Comparison of ENCODE assay signal across 8 cellular contexts in the genomic region with DNA sequence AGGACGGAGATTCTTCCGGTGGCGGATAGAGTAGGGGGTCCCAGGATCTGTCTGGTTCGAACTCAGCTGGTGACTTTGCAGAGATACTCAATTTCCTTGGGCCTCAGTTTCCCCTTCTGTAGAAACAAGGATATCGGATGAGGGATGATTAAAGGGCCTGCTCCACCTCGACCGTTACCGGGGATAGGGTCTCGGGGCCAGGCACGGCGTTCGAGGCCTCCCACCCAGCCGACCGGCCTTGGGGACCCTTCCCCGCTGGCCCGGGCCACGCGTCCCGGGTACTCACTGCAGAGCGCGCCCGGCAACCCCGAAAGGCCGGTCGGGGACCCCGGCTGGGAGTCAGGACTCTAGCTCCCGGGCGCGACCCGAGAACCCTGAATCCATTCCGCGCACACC. TPM values are rescaled to one million over a fixed set of nuclear protein-coding genes. Genes with fewer than 3 reads are reported as not detected.
DNase-seq lines count a peak whose midpoint lies in the region.

No MANE protein-coding gene starts in this region.

- DNase-seq in activated CD4-positive, alpha-beta T cell treated with anti-CD3 and anti-CD28 coated beads, Interleukin-2, amount 10 ng/mL, durations not matched to agents 7 days and 5 days, result no peak
- no peak for DNase-seq in activated CD4-positive, alpha-beta T cell treated with anti-CD3 and anti-CD28 coated beads for 48 hours
- no peak for DNase-seq in activated T-helper 1 cell treated with anti-CD3 and anti-CD28 coated beads, Interleukin-12 subunit alpha, Interleukin-12 subunit beta, Interleukin-2, Interleukin-4 antibody, amounts not matched to agents 30 ng/mL and 10 ng/mL and 1 ng/mL, durations not matched to agents 14 hours and 24 hours and 36 hours (ENCODE audit: low spot score)
- no peak for DNase-seq in immature natural killer cell
- no peak for DNase-seq in glomerular visceral epithelial cell (ENCODE audit: extremely low spot score)
- no peak for DNase-seq in GM19240 (ENCODE audit: insufficient read length, low spot score)
- DNase-seq in GDM1 (lab: John Stamatoyannopoulos, UW), result no peak

- H3K4me1 ChIP-seq in thymus (ENCODE audit: control insufficient read depth, insufficient read depth, low read length), result peaks cover 28% of the 10 kb centered on the region

- CTCF ChIA-PET in activated CD4-positive, alpha-beta T cell treated with anti-CD3 and anti-CD28 coated beads, Interleukin-2, amount 10 ng/mL, durations not matched to agents 7 days and 5 days (lab: Charles Lee), result interaction anchor here (0.6 to 0.8 kb wide), 2 partner anchors 17 to 1623 kb away, joined by 3 to 4 read pairs; no protein-coding TSS in a partner anchor

- H3K36me3 Mint-ChIP-seq in activated CD4-positive, alpha-beta T cell treated with anti-CD3 and anti-CD28 coated beads, Interleukin-2, amount 10 ng/mL, durations not matched to agents 7 days and 5 days (ENCODE audit: low read depth), result peaks cover 44% of the 10 kb centered on the region
- peaks cover 43% of the 10 kb centered on the region for H3K36me3 Mint-ChIP-seq in activated T-helper 1 cell treated with anti-CD3 and anti-CD28 coated beads, Interleukin-12 subunit alpha, Interleukin-12 subunit beta, Interleukin-2, Interleukin-4 antibody, amounts not matched to agents 30 ng/mL and 10 ng/mL and 1 ng/mL, durations not matched to agents 14 hours and 24 hours and 36 hours (ENCODE audit: low read depth)
- H3K36me3 Mint-ChIP-seq in immature natural killer cell, result peaks cover 0 to 14% (median 5%) of the 10 kb centered on the region in 3 donors

- peaks cover 12% of the 10 kb centered on the region for H3K36me3 ChIP-seq in thymus (ENCODE audit: control insufficient read depth, insufficient read depth)

- no peaks in the 10 kb centered on the region for H3K9me3 ChIP-seq in thymus (ENCODE audit: control insufficient read depth)

- H3K27me3 Mint-ChIP-seq in activated CD4-positive, alpha-beta T cell treated with anti-CD3 and anti-CD28 coated beads, Interleukin-2, amount 10 ng/mL, durations not matched to agents 7 days and 5 days, result no peaks in the 10 kb centered on the region
- no peaks in the 10 kb centered on the region for H3K27me3 Mint-ChIP-seq in activated T-helper 1 cell treated with anti-CD3 and anti-CD28 coated beads, Interleukin-12 subunit alpha, Interleukin-12 subunit beta, Interleukin-2, Interleukin-4 antibody, amounts not matched to agents 30 ng/mL and 10 ng/mL and 1 ng/mL, durations not matched to agents 14 hours and 24 hours and 36 hours (ENCODE audit: insufficient read depth)
- H3K27me3 Mint-ChIP-seq in immature natural killer cell (ENCODE audit: low read depth in 3 of 3), result peaks cover 9% of the 10 kb centered on the region in 3 donors

- peak overlapping the region; percentile 98 for H3K27ac ChIP-seq in thymus (ENCODE audit: low read depth)

- intact Hi-C loops in activated T-helper 1 cell treated with anti-CD3 and anti-CD28 coated beads, Interleukin-12 subunit alpha, Interleukin-12 subunit beta, Interleukin-2, Interleukin-4 antibody, amounts not matched to agents 30 ng/mL and 10 ng/mL and 1 ng/mL, durations not matched to agents 14 hours and 24 hours and 36 hours (cut with micrococcal nuclease), result loop anchor here (2.0 to 10.0 kb wide), 2 partner anchors 361 to 383 kb away; a partner anchor contains a TSS

- peaks cover 34% of the 10 kb centered on the region for H3K4me1 Mint-ChIP-seq in activated CD4-positive, alpha-beta T cell treated with anti-CD3 and anti-CD28 coated beads, Interleukin-2, amount 10 ng/mL, durations not matched to agents 7 days and 5 days
- peaks cover 45% of the 10 kb centered on the region for H3K4me1 Mint-ChIP-seq in activated T-helper 1 cell treated with anti-CD3 and anti-CD28 coated beads, Interleukin-12 subunit alpha, Interleukin-12 subunit beta, Interleukin-2, Interleukin-4 antibody, amounts not matched to agents 30 ng/mL and 10 ng/mL and 1 ng/mL, durations not matched to agents 14 hours and 24 hours and 36 hours (ENCODE audit: low read depth)
- H3K4me1 Mint-ChIP-seq in immature natural killer cell, result peaks cover 55 to 56% of the 10 kb centered on the region in 2 donors

- H3K27ac Mint-ChIP-seq in activated CD4-positive, alpha-beta T cell treated with anti-CD3 and anti-CD28 coated beads, Interleukin-2, amount 10 ng/mL, durations not matched to agents 7 days and 5 days, result peak overlapping the region; percentile 100
- H3K27ac Mint-ChIP-seq in activated T-helper 1 cell treated with anti-CD3 and anti-CD28 coated beads, Interleukin-12 subunit alpha, Interleukin-12 subunit beta, Interleukin-2, Interleukin-4 antibody, amounts not matched to agents 30 ng/mL and 10 ng/mL and 1 ng/mL, durations not matched to agents 14 hours and 24 hours and 36 hours, result peak overlapping the region; percentile 99
- H3K27ac Mint-ChIP-seq in immature natural killer cell, result peak overlapping the region; percentile 39 to 99 (median 96)

- POLR2A ChIA-PET in activated CD4-positive, alpha-beta T cell treated with anti-CD3 and anti-CD28 coated beads, Interleukin-2, amount 10 ng/mL, durations not matched to agents 7 days and 5 days (lab: Charles Lee), result no interaction called here

- under 1% methylated on average over 32 of the region's 32 CpGs for WGBS in thymus

- peak overlapping the region; percentile 82 for H3K4me3 Mint-ChIP-seq in activated CD4-positive, alpha-beta T cell treated with anti-CD3 and anti-CD28 coated beads, Interleukin-2, amount 10 ng/mL, durations not matched to agents 7 days and 5 days
- H3K4me3 Mint-ChIP-seq in activated T-helper 1 cell treated with anti-CD3 and anti-CD28 coated beads, Interleukin-12 subunit alpha, Interleukin-12 subunit beta, Interleukin-2, Interleukin-4 antibody, amounts not matched to agents 30 ng/mL and 10 ng/mL and 1 ng/mL, durations not matched to agents 14 hours and 24 hours and 36 hours, result peak overlapping the region; percentile 96
- peak overlapping the region; percentile 94 to 99 (median 94) for H3K4me3 Mint-ChIP-seq in immature natural killer cell

- H3K27me3 ChIP-seq in thymus (ENCODE audit: control insufficient read depth, insufficient read depth), result no peaks in the 10 kb centered on the region

- no peaks in the 10 kb centered on the region for H3K9me3 Mint-ChIP-seq in activated CD4-positive, alpha-beta T cell treated with anti-CD3 and anti-CD28 coated beads, Interleukin-2, amount 10 ng/mL, durations not matched to agents 7 days and 5 days
- no peaks in the 10 kb centered on the region for H3K9me3 Mint-ChIP-seq in activated T-helper 1 cell treated with anti-CD3 and anti-CD28 coated beads, Interleukin-12 subunit alpha, Interleukin-12 subunit beta, Interleukin-2, Interleukin-4 antibody, amounts not matched to agents 30 ng/mL and 10 ng/mL and 1 ng/mL, durations not matched to agents 14 hours and 24 hours and 36 hours
- H3K9me3 Mint-ChIP-seq in immature natural killer cell, result no peaks in the 10 kb centered on the region

- peak overlapping the region; percentile 98 for H3K4me3 ChIP-seq in thymus (ENCODE audit: low read length)

RNA-seq across cellular contexts. Expression of a gene that starts 0.3 kb away (rescaled TPM):
- 10 to 100 TPM; 31.2 to 33.0 TPM for total RNA-seq in activated CD4-positive, alpha-beta T cell treated with anti-CD3 and anti-CD28 coated beads, Interleukin-2, amount 10 ng/mL, durations not matched to agents 7 days and 5 days
- 53.3 and 59.4 TPM in 2 replicates for total RNA-seq in activated T-helper 1 cell treated with anti-CD3 and anti-CD28 coated beads, Interleukin-12 subunit alpha, Interleukin-12 subunit beta, Interleukin-2, Interleukin-4 antibody, amounts not matched to agents 30 ng/mL and 10 ng/mL and 1 ng/mL, durations not matched to agents 14 hours and 24 hours and 36 hours
- polyA plus RNA-seq in immature natural killer cell (10 to 100 TPM in 1 of 3 donors, 1 to 10 TPM in 2; 4.5 to 11.7 (median 5.4) TPM), thymus (31.1 TPM)

RNA-seq across cellular contexts. Expression of a gene that starts 0.6 kb away (rescaled TPM):
- total RNA-seq in activated CD4-positive, alpha-beta T cell treated with anti-CD3 and anti-CD28 coated beads, Interleukin-2, amount 10 ng/mL, durations not matched to agents 7 days and 5 days, result 100 to 1,000 TPM; 329 to 400 TPM
- 454 and 463 TPM in 2 replicates for total RNA-seq in activated T-helper 1 cell treated with anti-CD3 and anti-CD28 coated beads, Interleukin-12 subunit alpha, Interleukin-12 subunit beta, Interleukin-2, Interleukin-4 antibody, amounts not matched to agents 30 ng/mL and 10 ng/mL and 1 ng/mL, durations not matched to agents 14 hours and 24 hours and 36 hours
- polyA plus RNA-seq in immature natural killer cell, result 100 to 1,000 TPM; 135 to 218 (median 214) TPM
- 175 TPM for polyA plus RNA-seq in thymus

RNA-seq across cellular contexts. Expression of a gene that starts 39.0 kb away (rescaled TPM):
- 1 to 10 TPM; 4.7 to 5.1 TPM for total RNA-seq in activated CD4-positive, alpha-beta T cell treated with anti-CD3 and anti-CD28 coated beads, Interleukin-2, amount 10 ng/mL, durations not matched to agents 7 days and 5 days
- total RNA-seq in activated T-helper 1 cell treated with anti-CD3 and anti-CD28 coated beads, Interleukin-12 subunit alpha, Interleukin-12 subunit beta, Interleukin-2, Interleukin-4 antibody, amounts not matched to agents 30 ng/mL and 10 ng/mL and 1 ng/mL, durations not matched to agents 14 hours and 24 hours and 36 hours, result 2.6 and 3.2 TPM in 2 replicates
- polyA plus RNA-seq in immature natural killer cell, result 1 to 10 TPM in 1 of 3 donors, under 1 TPM in 1, not detected in 1; 0.26 to 1.2 TPM
- polyA plus RNA-seq in thymus, result 6.0 TPM

RNA-seq across cellular contexts. Expression of a gene that starts 48.0 kb away (rescaled TPM):
- total RNA-seq in activated CD4-positive, alpha-beta T cell treated with anti-CD3 and anti-CD28 coated beads, Interleukin-2, amount 10 ng/mL, durations not matched to agents 7 days and 5 days, result under 1 TPM; 0.37 to 0.92 TPM
- total RNA-seq in activated T-helper 1 cell treated with anti-CD3 and anti-CD28 coated beads, Interleukin-12 subunit alpha, Interleukin-12 subunit beta, Interleukin-2, Interleukin-4 antibody, amounts not matched to agents 30 ng/mL and 10 ng/mL and 1 ng/mL, durations not matched to agents 14 hours and 24 hours and 36 hours, result 0.15 and 0.65 TPM in 2 replicates
- polyA plus RNA-seq in immature natural killer cell (not detected), thymus (7.8 TPM)
